In genomic region chr12:65944637-65945036, GRCh38 we compare ENCODE assay signal across 1 cellular context.
TF ChIP-seq lines count a peak whose summit lies in the region.

No MANE protein-coding gene starts in this region.

TF ChIP-seq in HCT116, 20 proteins besides CTCF, POLR2A, EP300 and RAD21 (continued from another document):
- TF ChIP-seq REST (IDR thresholded peaks at IDR 0.05; ENCODE audit: low read depth) (no peak), MAX (IDR thresholded peaks at IDR 0.05) (0 out of 2 replicates have a peak, but pooled peaks have one; percentile 11)
